ENCODE assay signal across 10 cellular contexts in the genomic region with DNA sequence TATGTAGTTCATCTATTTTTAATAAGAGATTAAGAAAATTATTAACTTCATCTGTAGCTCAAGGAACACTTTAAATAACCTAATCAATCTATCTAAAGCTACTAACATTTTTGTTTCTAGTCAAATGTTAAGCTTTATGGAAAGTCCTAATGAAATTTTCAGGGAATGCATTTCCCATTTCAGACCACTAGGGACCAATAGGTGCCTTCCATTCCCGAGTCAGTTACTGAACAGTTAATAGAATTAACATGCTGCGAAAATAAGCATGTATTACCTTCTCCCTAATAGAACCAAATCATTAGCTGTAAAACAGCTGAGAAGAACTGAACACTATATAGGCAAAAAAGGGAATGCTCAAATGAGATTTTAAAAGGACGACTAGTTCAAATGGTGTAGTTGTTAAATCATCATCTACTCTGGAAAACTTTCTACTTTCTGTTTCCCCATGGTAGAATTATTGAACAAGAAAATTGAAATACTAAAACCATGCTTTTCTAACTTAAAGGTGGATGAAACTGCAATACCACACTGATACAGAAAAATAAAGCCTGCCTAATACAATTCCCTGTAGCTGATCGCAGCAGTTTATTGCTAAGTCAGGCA. TPM values are rescaled to one million over a fixed set of nuclear protein-coding genes. Genes with fewer than 3 reads are reported as not detected.
DNase-seq lines count a peak whose midpoint lies in the region; ATAC-seq, FAIRE-seq and TF ChIP-seq lines count a peak whose summit lies in the region.
"Had no signal": no experiment of that assay in that cellular context is flagged by ENCODE, and none has a peak within 500 bp of the region (broad histone marks: within the 10 kb centered on the region; RNA-seq: fewer than 3 reads in every experiment).

No MANE protein-coding gene starts in this region.

- H3K27me3 ChIP-seq in astrocyte (ENCODE audit: insufficient read depth, low read length) (no peaks in the 10 kb centered on the region), HepG2 (ENCODE audit: control insufficient read depth in 1 of 2, insufficient read depth in 2 of 2, low read length in 2 of 2) (no peaks in the 10 kb centered on the region)

- 51% methylated on average over 4 of the region's 4 CpGs for WGBS in HepG2 (ENCODE audit: low lambda C conversion rate)

- H2AFZ ChIP-seq in astrocyte (ENCODE audit: low read depth, low read length) (no peak overlapping the region), HepG2 (ENCODE audit: low read length) (no peak overlapping the region)

- DNase-seq in AG20443 (ENCODE audit: low spot score) (peak; percentile 27), HCEC 1CT (peak; percentile 17), astrocyte (ENCODE audit: low read depth) (no peak), HepG2 (ENCODE audit: low spot score) (no peak), germinal center (ENCODE audit: low spot score) (no peak), DMS153 (lab: John Stamatoyannopoulos, UW) (no peak)
- DNase-seq in stimulated activated naive CD8-positive, alpha-beta T cell treated with anti-CD3 and anti-CD28 coated beads, Interleukin-15, Interleukin-2, amounts not matched to agents 100 U/mL and 50 U/mL, for 24 hours: no peak
- DNase-seq: cortex of kidney had no signal

- peaks cover 4% of the 10 kb centered on the region for H3K4me1 ChIP-seq in astrocyte (ENCODE audit: insufficient read depth, low read length)
- peaks cover 34% of the 10 kb centered on the region for H3K4me1 ChIP-seq in HepG2 (ENCODE audit: insufficient read depth, low read length)
- H3K4me1 ChIP-seq: prostate gland had no signal

- H3K27me3 Mint-ChIP-seq in astrocyte (ENCODE audit: low read depth, unreplicated experiment): no peaks in the 10 kb centered on the region

- H3K36me3 Mint-ChIP-seq in astrocyte (ENCODE audit: low read depth, unreplicated experiment): no peaks in the 10 kb centered on the region

- no peaks in the 10 kb centered on the region for H3K36me3 ChIP-seq in astrocyte (ENCODE audit: insufficient read depth, low read length)
- no peaks in the 10 kb centered on the region for H3K36me3 ChIP-seq in HepG2 (replicated peaks in 1 of 2; ENCODE audit: control insufficient read depth in 1 of 2, insufficient read depth in 2 of 2, low read length in 2 of 2)
- H3K36me3 ChIP-seq: prostate gland had no signal

- no peaks in the 10 kb centered on the region for H3K9me3 Mint-ChIP-seq in astrocyte (ENCODE audit: unreplicated experiment)

- peak overlapping the region; percentile 50 for H3K4me3 Mint-ChIP-seq in astrocyte (ENCODE audit: unreplicated experiment)

- TF ChIP-seq EP300 in HepG2 (IDR thresholded peaks at IDR 0.05; ENCODE audit: low read depth in 2 of 2, low read length in 2 of 2) (no peak), HepG2 (CRISPR knock-in tag; IDR thresholded peaks at IDR 0.05; ENCODE audit: borderline replicate concordance) (no peak)

- H3K79me2 ChIP-seq in astrocyte (ENCODE audit: insufficient read depth, low read length) (peaks cover 64% of the 10 kb centered on the region), HepG2 (ENCODE audit: insufficient read depth, low read length) (peaks cover 50% of the 10 kb centered on the region)

- POLR2A ChIA-PET in HepG2 (lab: Yijun Ruan, JAX): interaction anchor here (0.8 kb wide), 1 partner anchor 22 kb away, joined by 4 read pairs; no protein-coding TSS in a partner anchor

- peak; percentile 66 for TF ChIP-seq CTCF in astrocyte (IDR thresholded peaks at IDR 0.05; ENCODE audit: insufficient read depth, low read depth, low read length)
- TF ChIP-seq CTCF in HepG2 (CRISPR knock-in tag; IDR thresholded peaks at IDR 0.05): peak; percentile 52

- no peak for TF ChIP-seq RAD21 in HepG2 (CRISPR knock-in tag; IDR thresholded peaks at IDR 0.05)

- peaks cover 80% of the 10 kb centered on the region for H4K20me1 ChIP-seq in astrocyte (ENCODE audit: insufficient read depth, low read length)
- H4K20me1 ChIP-seq in HepG2 (ENCODE audit: insufficient read depth, low read length): no peaks in the 10 kb centered on the region

- H3K4me1 Mint-ChIP-seq in astrocyte (ENCODE audit: low read depth, unreplicated experiment): peaks cover 17% of the 10 kb centered on the region

- intact Hi-C loops in HepG2 (cut with micrococcal nuclease; ENCODE audit: unreplicated experiment): no loop called here

- H3K4me3 ChIP-seq in astrocyte (ENCODE audit: insufficient read depth, low read depth, low read length) (no peak overlapping the region), HepG2 (replicated peaks in 1 of 3; ENCODE audit: insufficient read depth in 1 of 3, low read depth in 2 of 3, low read length in 3 of 3) (no peak overlapping the region)
- H3K4me3 ChIP-seq: prostate gland had no signal

- no peak overlapping the region for H3K27ac Mint-ChIP-seq in astrocyte (ENCODE audit: unreplicated experiment)

- H3K4me2 ChIP-seq in astrocyte (ENCODE audit: low read length) (peak overlapping the region; percentile 27), HepG2 (ENCODE audit: low read depth, low read length) (peak overlapping the region; percentile 21; the same call in 1 of the 2 replicates)

- H3K9ac ChIP-seq in astrocyte (ENCODE audit: low read length): no peak overlapping the region
- H3K9ac ChIP-seq in HepG2 (ENCODE audit: insufficient read depth, low read depth, low read length): no peak overlapping the region

- TF ChIP-seq POLR2A in HepG2 (IDR thresholded peaks at IDR 0.05; ENCODE audit: insufficient read depth in 1 of 2, low read depth in 2 of 2, low read length in 2 of 2): no peak

- in situ Hi-C loops in HepG2 (cut with HindIII; ENCODE audit: extremely low pct_ligation_motif_present, low pct_unique_long_range_greater_than_20kb): no loop called here

- no peaks in the 10 kb centered on the region for H3K9me3 ChIP-seq in astrocyte (ENCODE audit: insufficient read depth, low read depth, low read length)
- no peaks in the 10 kb centered on the region for H3K9me3 ChIP-seq in HepG2 (ENCODE audit: low read length)
- H3K9me3 ChIP-seq: prostate gland had no signal

- CTCF ChIA-PET in HepG2 (lab: Yijun Ruan, JAX; ENCODE audit: low intra/inter-chr PET ratio, low total read pairs): interaction anchor here (0.6 kb wide), 1 partner anchor 14 kb away, joined by 3 read pairs; no protein-coding TSS in a partner anchor

- ATAC-seq in HepG2 (peak; percentile 54; the same call in 2 of the 3 replicates), GM18520 (IDR thresholded peaks at IDR 0.05; ENCODE audit: unreplicated experiment) (no peak)
- no peak for ATAC-seq in stimulated activated naive CD8-positive, alpha-beta T cell treated with anti-CD3 and anti-CD28 coated beads, Interleukin-15, Interleukin-2, amounts not matched to agents 100 U/mL and 50 U/mL, for 24 hours

- FAIRE-seq in astrocyte (lab: Jason Lieb, UNC) (peak; percentile 67), HepG2 (lab: Jason Lieb, UNC) (peak; percentile 37)

- H3K27ac ChIP-seq in astrocyte (ENCODE audit: low read depth, low read length): no peak overlapping the region
- no peak overlapping the region for H3K27ac ChIP-seq in HepG2 (ENCODE audit: extremely low read length, insufficient read depth, low read length)
- H3K27ac ChIP-seq: prostate gland had no signal

- BruUV-seq in HepG2 (replicated peaks; lab: Mats Ljungman, UMichigan): no TSS peak

TF ChIP-seq in HepG2, 621 proteins besides CTCF, POLR2A, EP300 and RAD21 (continues in another document):
- TF ChIP-seq HNRNPK (IDR thresholded peaks at IDR 0.05; ENCODE audit: low read depth, low read length, poor library complexity, severe bottlenecking) (no peak), ZNF652 (CRISPR knock-in tag; IDR thresholded peaks at IDR 0.05; ENCODE audit: borderline replicate concordance, low read depth) (peak; percentile 76), ZNF572 (CRISPR knock-in tag; IDR thresholded peaks at IDR 0.05) (no peak), STAG1 (CRISPR knock-in tag; IDR thresholded peaks at IDR 0.05) (peak; percentile 52), RBM39 (IDR thresholded peaks at IDR 0.05; ENCODE audit: low read depth, low read length, poor library complexity, severe bottlenecking) (no peak)

RNA-seq across cellular contexts. Expression of gene STX18, which starts 22.5 kb away (rescaled TPM):
- total RNA-seq in astrocyte: 24.0 and 30.6 TPM in 2 replicates
- total RNA-seq in HepG2 (2016; rRNA removed; fragmentation: Illumina TruSeq; extraction: Trizol): 37.1 and 41.2 TPM in 2 replicates
- total RNA-seq in HepG2 (2016; cell fraction: cytosol; rRNA removed; fragmentation: Illumina TruSeq; extraction: Trizol; ENCODE audit: low read depth): 11.5 and 14.0 TPM in 2 replicates
- 40.9 and 44.1 TPM in 2 replicates for total RNA-seq in HepG2 (2016; cell fraction: insoluble cytoplasmic fraction; rRNA removed; fragmentation: Illumina TruSeq; extraction: Trizol)
- 12.6 and 15.9 TPM in 2 replicates for total RNA-seq in HepG2 (2016; cell fraction: membrane; rRNA removed; fragmentation: Illumina TruSeq; extraction: Trizol)
- 24.4 and 27.9 TPM in 2 replicates for total RNA-seq in HepG2 (2016; cell fraction: nucleus; rRNA removed; fragmentation: Illumina TruSeq; extraction: Trizol)
- polyA plus RNA-seq in HepG2 (2011; rRNA removed): 23.9 TPM in 2 replicates
- polyA plus RNA-seq in HepG2 (2011; cell fraction: cytosol; rRNA removed): 17.9 and 20.1 TPM in 2 replicates
- 24.6 and 26.7 TPM in 2 replicates for polyA plus RNA-seq in HepG2 (2011; cell fraction: nucleus; rRNA removed)
- 22.7 and 31.3 TPM in 2 replicates for polyA plus RNA-seq in HepG2 (2012)
- 4.8 and 5.9 TPM in 2 replicates for polyA plus RNA-seq in HepG2 (2016; cell fraction: cytosol; fragmentation: Illumina TruSeq; extraction: Trizol; ENCODE audit: low read depth)
- polyA plus RNA-seq in HepG2 (2016; cell fraction: insoluble cytoplasmic fraction; fragmentation: Illumina TruSeq; extraction: Trizol; ENCODE audit: low read depth): 50.8 and 51.9 TPM in 2 replicates
- 7.5 and 10.0 TPM in 2 replicates for polyA plus RNA-seq in HepG2 (2016; cell fraction: membrane; fragmentation: Illumina TruSeq; extraction: Trizol; ENCODE audit: low read depth)
- polyA plus RNA-seq in HepG2 (2016; cell fraction: nucleus; fragmentation: Illumina TruSeq; extraction: Trizol; ENCODE audit: insufficient read depth, low read depth): 47.1 and 53.3 TPM in 2 replicates
- polyA minus RNA-seq in HepG2 (2011; rRNA and poly(A)+ RNA removed; ENCODE audit: low replicate concordance): 11.7 and 20.0 TPM in 2 replicates
- 8.2 and 11.2 TPM in 2 replicates for polyA minus RNA-seq in HepG2 (2011; cell fraction: cytosol; rRNA and poly(A)+ RNA removed)
- polyA minus RNA-seq in HepG2 (2011; cell fraction: nucleus; rRNA and poly(A)+ RNA removed): 42.9 and 44.3 TPM in 2 replicates

Comparison
In these comparisons a context has a peak if more than half of its experiments do, and no peak if none do; other contexts are left out.
1. DNase-seq: peak in AG20443 (single experiment) and HCEC 1CT (single experiment); none in astrocyte (single experiment), HepG2 (single experiment), stimulated activated naive CD8-positive, alpha-beta T cell treated with anti-CD3 and anti-CD28 coated beads, Interleukin-15, Interleukin-2, amounts not matched to agents 100 U/mL and 50 U/mL, for 24 hours (single experiment), germinal center (single experiment) and DMS153 (single experiment).